In the genomic region with DNA sequence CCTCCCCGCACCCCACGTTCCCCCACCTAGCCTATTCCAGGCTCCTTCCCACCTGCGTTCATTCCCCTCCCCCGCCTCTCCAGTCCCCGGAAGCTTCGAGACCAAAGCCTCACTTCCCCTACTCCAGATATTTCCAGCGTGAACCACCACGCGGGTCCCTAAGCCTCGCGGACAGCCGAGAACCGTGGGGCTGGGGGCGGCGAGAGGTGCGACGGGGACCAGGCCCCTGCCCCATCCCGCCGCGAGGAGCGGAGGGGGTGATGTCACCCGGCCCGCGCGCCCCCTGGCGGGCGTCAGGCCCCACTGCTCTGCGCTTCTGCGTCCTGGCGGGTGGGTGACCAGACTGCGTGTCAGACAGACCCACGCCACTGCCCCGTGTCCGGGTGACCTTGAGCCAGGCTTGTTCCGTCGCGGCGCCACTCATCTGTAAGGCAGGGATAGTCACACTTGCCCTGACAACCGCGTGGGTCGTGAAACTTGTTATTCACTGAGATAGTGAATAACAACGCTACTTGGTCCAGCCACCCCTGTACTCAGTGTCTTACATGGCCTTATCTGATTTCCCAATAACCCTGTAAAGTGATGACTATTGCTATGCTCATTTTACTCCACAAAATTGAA, we compare ENCODE assay signal across 8 cellular contexts. TPM values are rescaled to one million over a fixed set of nuclear protein-coding genes. Genes with fewer than 3 reads are reported as not detected.
DNase-seq lines count a peak whose midpoint lies in the region; ATAC-seq and TF ChIP-seq lines count a peak whose summit lies in the region.

No MANE protein-coding gene starts in this region.

- DNase-seq in NCI-H524 (lab: John Stamatoyannopoulos, UW): peak; percentile 60 to 79
- no peak for DNase-seq in NCI-H524 treated with DMSO at 0.1 percent for 48 hours (lab: John Stamatoyannopoulos, UW)
- peak; percentile 71 for DNase-seq in NCI-H2171 treated with DMSO at 0.1 percent for 48 hours (lab: John Stamatoyannopoulos, UW)
- peak; percentile 77 for DNase-seq in activated CD4-positive, alpha-beta T cell treated with anti-CD3 and anti-CD28 coated beads for 4 hours
- peak; percentile 86 for DNase-seq in colonic mucosa
- DNase-seq in left lobe of liver (ENCODE audit: low spot score): peak; percentile 83
- DNase-seq in stimulated activated CD4-positive, alpha-beta T cell treated with anti-CD3 and anti-CD28 coated beads, Interleukin-2, amount 100 ng/mL, for 4 hours (ENCODE audit: low read depth): peak; percentile 67

- peak overlapping the region; percentile 41 for H3K4me3 ChIP-seq in colonic mucosa

- no peaks in the 10 kb centered on the region for H3K36me3 ChIP-seq in colonic mucosa

- H3K9ac ChIP-seq in colonic mucosa (ENCODE audit: low read depth in 2 of 2, low read length in 2 of 2): peak overlapping the region; percentile 93 to 94

- no peaks in the 10 kb centered on the region for H3K27me3 ChIP-seq in colonic mucosa

- peak; percentile 94 for TF ChIP-seq CTCF in colonic mucosa (IDR thresholded peaks at IDR 0.05)

- intact Hi-C loops in colonic mucosa (cut with DNase I): loop anchor here (5.0 kb wide), 1 partner anchor 141 kb away; no protein-coding TSS in a partner anchor

- no peaks in the 10 kb centered on the region for H3K9me3 ChIP-seq in colonic mucosa

- peak overlapping the region; percentile 96 for H3K27ac ChIP-seq in colonic mucosa

- H3K4me1 ChIP-seq in colonic mucosa: no peaks in the 10 kb centered on the region

- ATAC-seq in HG02870 (IDR thresholded peaks at IDR 0.05; ENCODE audit: unreplicated experiment): peak; percentile 73
- ATAC-seq in left lobe of liver: peak; percentile 71

RNA-seq across cellular contexts. Expression of a gene that starts 9.0 kb away (rescaled TPM):
- 1,000 to 10,000 TPM in 1 of 2 donors, 100 to 1,000 TPM in 1; 409 to 1,163 TPM for total RNA-seq in colonic mucosa
- 187 TPM for total RNA-seq in left lobe of liver

RNA-seq across cellular contexts. Expression of a gene that starts 14.5 kb away (rescaled TPM):
- total RNA-seq in colonic mucosa (10 to 100 TPM; 17.0 to 19.1 TPM), left lobe of liver (37.5 TPM)

RNA-seq across cellular contexts. Expression of a gene that starts 19.4 kb away (rescaled TPM):
- 10 to 100 TPM; 42.7 to 52.2 TPM for total RNA-seq in colonic mucosa
- 18.4 TPM for total RNA-seq in left lobe of liver

RNA-seq across cellular contexts. Expression of a gene that starts 21.2 kb away (rescaled TPM):
- not detected for total RNA-seq in colonic mucosa
- not detected for total RNA-seq in left lobe of liver

RNA-seq across cellular contexts. Expression of a gene that starts 27.4 kb away (rescaled TPM):
- 10 to 100 TPM; 11.9 to 18.8 TPM for total RNA-seq in colonic mucosa
- total RNA-seq in left lobe of liver: 2.8 TPM
